In the genomic region with DNA sequence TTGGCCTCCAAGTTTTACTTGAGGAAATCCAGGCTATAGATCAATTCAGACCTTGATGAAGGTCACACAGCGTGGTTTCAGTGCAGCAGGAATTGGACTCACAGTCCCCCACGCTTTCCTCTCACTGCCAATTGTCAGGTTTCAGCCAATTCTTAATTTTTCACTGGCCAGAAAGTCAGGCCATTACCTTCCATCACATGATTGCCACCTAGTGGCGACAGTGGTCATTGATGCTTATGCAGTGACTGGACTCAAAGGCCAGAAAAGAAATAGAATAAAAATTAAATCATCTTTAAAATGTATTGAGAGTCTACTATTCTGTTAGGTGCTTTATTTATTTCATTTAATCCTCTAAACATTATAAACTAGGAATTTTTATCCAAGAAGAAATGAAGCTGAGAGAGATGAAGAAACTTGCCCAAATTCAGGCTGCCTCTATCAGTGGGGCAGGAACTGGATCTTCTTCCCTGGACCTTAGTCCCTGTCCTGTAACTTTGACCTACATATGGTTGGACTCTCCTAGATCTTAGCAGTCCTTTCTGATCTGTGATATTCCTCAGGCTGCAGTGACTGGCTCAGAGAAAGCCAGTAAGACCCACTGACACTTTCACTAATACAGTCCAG, we compare ENCODE assay signal across 8 cellular contexts.
DNase-seq lines count a peak whose midpoint lies in the region; ATAC-seq and TF ChIP-seq lines count a peak whose summit lies in the region.

No MANE protein-coding gene starts in this region.

- H3K4me1 ChIP-seq in NT2/D1 (ENCODE audit: insufficient read depth, insufficient read length), result no peaks in the 10 kb centered on the region
- no peaks in the 10 kb centered on the region for H3K4me1 ChIP-seq in esophagus squamous epithelium

- H3K9me3 ChIP-seq in NT2/D1 (ENCODE audit: insufficient read depth, low read length) (no peaks in the 10 kb centered on the region), esophagus squamous epithelium (no peaks in the 10 kb centered on the region)

- no peaks in the 10 kb centered on the region for H3K9me3 Mint-ChIP-seq in neural crest cell
- H3K9me3 Mint-ChIP-seq in stimulated activated naive CD8-positive, alpha-beta T cell treated with anti-CD3 and anti-CD28 coated beads, Interleukin-15, amount 100 ng/mL, for 72 hours, result no peaks in the 10 kb centered on the region

- peak; percentile 94 for ATAC-seq in GM19467 (IDR thresholded peaks at IDR 0.05; ENCODE audit: unreplicated experiment)
- ATAC-seq in HG03521 (IDR thresholded peaks at IDR 0.05; ENCODE audit: unreplicated experiment), result peak; percentile 87
- peak; percentile 61 for ATAC-seq in stimulated activated naive CD8-positive, alpha-beta T cell treated with anti-CD3 and anti-CD28 coated beads, Interleukin-15, amount 100 ng/mL, for 72 hours

- 0 to 10% methylated on average over 3 of the region's 3 CpGs for WGBS in esophagus squamous epithelium, 2 donors

- DNase-seq in DMS153 (lab: John Stamatoyannopoulos, UW) (peak; percentile 45), NT2/D1 (ENCODE audit: low read depth, low spot score) (peak; percentile 30), esophagus squamous epithelium (lab: John Stamatoyannopoulos, UW) (no peak), neural crest cell (ENCODE audit: low read depth, low spot score) (peak; percentile 87)
- DNase-seq in activated CD8-positive, alpha-beta memory T cell treated with anti-CD3 and anti-CD28 coated beads, Interleukin-2, amount 50 U/mL, for 48 hours, result peak; percentile 80
- peak; percentile 60 to 69 for DNase-seq in stimulated activated naive CD8-positive, alpha-beta T cell treated with anti-CD3 and anti-CD28 coated beads, Interleukin-15, amount 100 ng/mL, for 72 hours

- H3K9ac ChIP-seq in NT2/D1 (ENCODE audit: insufficient read length, low read depth), result no peak overlapping the region

- no peaks in the 10 kb centered on the region for H3K27me3 ChIP-seq in NT2/D1 (ENCODE audit: insufficient read depth, insufficient read length)
- H3K27me3 ChIP-seq in esophagus squamous epithelium, result no peaks in the 10 kb centered on the region

- TF ChIP-seq POLR2A in esophagus squamous epithelium (IDR thresholded peaks at IDR 0.05), result no peak

- intact Hi-C loops in esophagus squamous epithelium (cut with DNase I), result no loop called here

- H3K27ac Mint-ChIP-seq in neural crest cell (ENCODE audit: unreplicated experiment), result no peak overlapping the region
- H3K27ac Mint-ChIP-seq in stimulated activated naive CD8-positive, alpha-beta T cell treated with anti-CD3 and anti-CD28 coated beads, Interleukin-15, amount 100 ng/mL, for 72 hours, result no peak overlapping the region

- H3K36me3 ChIP-seq in NT2/D1 (ENCODE audit: insufficient read depth, insufficient read length, low read length) (no peaks in the 10 kb centered on the region), esophagus squamous epithelium (no peaks in the 10 kb centered on the region)

- no peak overlapping the region for H3K4me3 ChIP-seq in NT2/D1 (ENCODE audit: insufficient read length, low read depth)
- H3K4me3 ChIP-seq in esophagus squamous epithelium, result no peak overlapping the region

- H3K4me1 Mint-ChIP-seq in neural crest cell, result peaks cover 18% of the 10 kb centered on the region
- peaks cover 15% of the 10 kb centered on the region for H3K4me1 Mint-ChIP-seq in stimulated activated naive CD8-positive, alpha-beta T cell treated with anti-CD3 and anti-CD28 coated beads, Interleukin-15, amount 100 ng/mL, for 72 hours

- no peak overlapping the region for H3K4me3 Mint-ChIP-seq in neural crest cell
- no peak overlapping the region for H3K4me3 Mint-ChIP-seq in stimulated activated naive CD8-positive, alpha-beta T cell treated with anti-CD3 and anti-CD28 coated beads, Interleukin-15, amount 100 ng/mL, for 72 hours

- H3K27ac ChIP-seq in esophagus squamous epithelium, result no peak overlapping the region

- TF ChIP-seq CTCF in esophagus squamous epithelium (IDR thresholded peaks at IDR 0.05) (peak; percentile 53 to 85 (median 72)), neural crest cell (conservative IDR thresholded peaks at IDR 0.05) (peak; percentile 92)

- H3K27me3 Mint-ChIP-seq in neural crest cell (ENCODE audit: low read depth), result no peaks in the 10 kb centered on the region
- peaks cover 33% of the 10 kb centered on the region for H3K27me3 Mint-ChIP-seq in stimulated activated naive CD8-positive, alpha-beta T cell treated with anti-CD3 and anti-CD28 coated beads, Interleukin-15, amount 100 ng/mL, for 72 hours

- no peaks in the 10 kb centered on the region for H3K36me3 Mint-ChIP-seq in neural crest cell (ENCODE audit: low read depth)
